8 cellular contexts compared by ENCODE assay signal in genomic region chr14:20971705-20972021, GRCh38. TPM values are rescaled to one million over a fixed set of nuclear protein-coding genes. Genes with fewer than 3 reads are reported as not detected.
A peak's percentile ranks its signal among the peaks of the same experiment; 100 is the strongest.
DNase-seq lines count a peak whose midpoint lies in the region; ATAC-seq, FAIRE-seq and TF ChIP-seq lines count a peak whose summit lies in the region.

No MANE protein-coding gene starts in this region.

- H3K27me3 ChIP-seq in WERI-Rb-1 (ENCODE audit: insufficient read depth, low read depth, severe bottlenecking) = no peaks in the 10 kb centered on the region
- H3K27me3 ChIP-seq in iPS-15b (ENCODE audit: control insufficient read depth, insufficient read depth, low read length) = peaks cover 32% of the 10 kb centered on the region
- no peaks in the 10 kb centered on the region for H3K27me3 ChIP-seq in testis

- H3K27ac ChIP-seq in WERI-Rb-1 = no peak overlapping the region
- peak overlapping the region; percentile 8 to 69 for H3K27ac ChIP-seq in testis

- no peaks in the 10 kb centered on the region for H3K36me3 Mint-ChIP-seq in activated T-cell treated with anti-CD3 and anti-CD28 coated beads, Interleukin-2, amount 50 U/mL, for 72 hours (ENCODE audit: insufficient read depth in 2 of 2)

- H3K9me3 Mint-ChIP-seq in activated T-cell treated with anti-CD3 and anti-CD28 coated beads, Interleukin-2, amount 50 U/mL, for 72 hours = no peaks in the 10 kb centered on the region

- ATAC-seq in activated T-cell treated with anti-CD3 and anti-CD28 coated beads, Interleukin-2, amount 50 U/mL, for 72 hours (replicated peaks in 1 of 2) = no peak

- intact Hi-C loops in testis (cut with DNase I; ENCODE audit: low total_unique reads) = no loop called here

- H3K27me3 Mint-ChIP-seq in activated T-cell treated with anti-CD3 and anti-CD28 coated beads, Interleukin-2, amount 50 U/mL, for 72 hours (ENCODE audit: low read depth) = peaks cover 54% of the 10 kb centered on the region

- TF ChIP-seq POLR2A in testis (IDR thresholded peaks at IDR 0.05) = no peak
- no peak for TF ChIP-seq POLR2A in GM12892 (IDR thresholded peaks at IDR 0.05; ENCODE audit: low read depth, low read length)

- peaks cover 4% of the 10 kb centered on the region for H3K4me1 ChIP-seq in iPS-15b (ENCODE audit: control insufficient read depth, insufficient read depth, low read length)
- H3K4me1 ChIP-seq in testis = peaks cover 5% of the 10 kb centered on the region

- H3K4me1 Mint-ChIP-seq in activated T-cell treated with anti-CD3 and anti-CD28 coated beads, Interleukin-2, amount 50 U/mL, for 72 hours (ENCODE audit: low read depth) = peaks cover 16% of the 10 kb centered on the region

- no peak overlapping the region for H3K9ac ChIP-seq in iPS-15b (ENCODE audit: low read depth, low read length)

- no peak overlapping the region for H3K27ac Mint-ChIP-seq in activated T-cell treated with anti-CD3 and anti-CD28 coated beads, Interleukin-2, amount 50 U/mL, for 72 hours

- no peak for FAIRE-seq in GM12892 (lab: Jason Lieb, UNC)

- peak overlapping the region; percentile 91 to 96 for H3K4me3 Mint-ChIP-seq in activated T-cell treated with anti-CD3 and anti-CD28 coated beads, Interleukin-2, amount 50 U/mL, for 72 hours

- no peak for DNase-seq in activated T-cell treated with anti-CD3 and anti-CD28 coated beads, Interleukin-2, amount 50 U/mL, for 72 hours
- DNase-seq in activated T-cell treated with anti-CD3 and anti-CD28 coated beads, Interleukin-2, amount 50 U/mL, for 1 hour = no peak
- no peak for DNase-seq in WERI-Rb-1
- DNase-seq in testis = no peak
- DNase-seq in GM12892 (ENCODE audit: insufficient read length) = no peak
- DNase-seq in COLO668 (lab: John Stamatoyannopoulos, UW; ENCODE audit: unreplicated experiment) = no peak
- no peak for DNase-seq in ureter (ENCODE audit: low spot score)

- no peaks in the 10 kb centered on the region for H3K36me3 ChIP-seq in WERI-Rb-1
- H3K36me3 ChIP-seq in iPS-15b (ENCODE audit: control insufficient read depth, insufficient read depth, low read length) = no peaks in the 10 kb centered on the region
- no peaks in the 10 kb centered on the region for H3K36me3 ChIP-seq in testis (ENCODE audit: low read depth, missing control alignments)

- WGBS in testis, 2 donors = 11 to 15% methylated on average over 6 to 8 of the region's 8 CpGs

- TF ChIP-seq CTCF in WERI-Rb-1 (IDR thresholded peaks at IDR 0.05; ENCODE audit: low read depth, low read length) (no peak), testis (IDR thresholded peaks at IDR 0.05) (no peak)

- H3K4me3 ChIP-seq in WERI-Rb-1 (ENCODE audit: low read depth, low read length) = peak overlapping the region; percentile 78
- peak overlapping the region; percentile 71 for H3K4me3 ChIP-seq in iPS-15b (ENCODE audit: low read depth, low read length)
- H3K4me3 ChIP-seq in testis = peak overlapping the region; percentile 62 to 65

- no peaks in the 10 kb centered on the region for H3K9me3 ChIP-seq in WERI-Rb-1 (ENCODE audit: severe bottlenecking)
- no peaks in the 10 kb centered on the region for H3K9me3 ChIP-seq in iPS-15b (ENCODE audit: control insufficient read depth, insufficient read depth, low read length)
- H3K9me3 ChIP-seq in testis = no peaks in the 10 kb centered on the region

RNA-seq across cellular contexts. Expression of gene RNASE2, which starts 16.4 kb away (rescaled TPM):
- total RNA-seq in activated T-cell treated with anti-CD3 and anti-CD28 coated beads, Interleukin-2, amount 50 U/mL, for 72 hours = not detected
- total RNA-seq in testis (not detected), ureter (1.1 TPM)
- polyA plus RNA-seq in testis (ENCODE audit: insufficient read depth, low read depth, low replicate concordance) = 0.65 TPM
- not detected for polyA plus RNA-seq in GM12892 (2012; ENCODE audit: missing spikeins)

RNA-seq across cellular contexts. Expression of gene METTL17, which starts 18.1 kb away (rescaled TPM):
- 10 to 100 TPM; 91.2 to 94.9 TPM for total RNA-seq in activated T-cell treated with anti-CD3 and anti-CD28 coated beads, Interleukin-2, amount 50 U/mL, for 72 hours
- total RNA-seq in testis = 10 to 100 TPM; 93.2 to 93.4 TPM
- polyA plus RNA-seq in testis (ENCODE audit: insufficient read depth, low read depth, low replicate concordance) = 68.9 TPM
- polyA plus RNA-seq in GM12892 (2012; ENCODE audit: missing spikeins) = 74.6 TPM
- total RNA-seq in ureter = 70.0 TPM

RNA-seq across cellular contexts. Expression of gene SLC39A2, which starts 27.4 kb away (rescaled TPM):
- under 1 TPM; 0.58 to 0.96 TPM for total RNA-seq in activated T-cell treated with anti-CD3 and anti-CD28 coated beads, Interleukin-2, amount 50 U/mL, for 72 hours
- total RNA-seq in testis = under 1 TPM; 0.24 to 0.31 TPM
- polyA plus RNA-seq in testis (ENCODE audit: insufficient read depth, low read depth, low replicate concordance) = not detected
- polyA plus RNA-seq in GM12892 (2012; ENCODE audit: missing spikeins) = 0.19 TPM
- total RNA-seq in ureter = 0.83 TPM

RNA-seq across cellular contexts. Expression of gene NDRG2, which starts 53.2 kb away (rescaled TPM):
- total RNA-seq in activated T-cell treated with anti-CD3 and anti-CD28 coated beads, Interleukin-2, amount 50 U/mL, for 72 hours = 1 to 10 TPM; 4.0 to 6.3 TPM
- total RNA-seq in testis (100 to 1,000 TPM in 1 of 2 donors, 10 to 100 TPM in 1; 98.4 to 106 TPM), ureter (188 TPM)
- polyA plus RNA-seq in testis (ENCODE audit: insufficient read depth, low read depth, low replicate concordance) = 85.6 TPM
- not detected for polyA plus RNA-seq in GM12892 (2012; ENCODE audit: missing spikeins)

RNA-seq across cellular contexts. Expression of gene TPPP2, which starts 58.4 kb away (rescaled TPM):
- not detected for total RNA-seq in activated T-cell treated with anti-CD3 and anti-CD28 coated beads, Interleukin-2, amount 50 U/mL, for 72 hours
- total RNA-seq in testis (100 to 1,000 TPM in 1 of 2 donors, 10 to 100 TPM in 1; 94.3 to 201 TPM), ureter (0.62 TPM)
- polyA plus RNA-seq in testis (ENCODE audit: insufficient read depth, low read depth, low replicate concordance) = 490 TPM
- polyA plus RNA-seq in GM12892 (2012; ENCODE audit: missing spikeins) = not detected
